1 cellular context compared by ENCODE assay signal in the genomic region with DNA sequence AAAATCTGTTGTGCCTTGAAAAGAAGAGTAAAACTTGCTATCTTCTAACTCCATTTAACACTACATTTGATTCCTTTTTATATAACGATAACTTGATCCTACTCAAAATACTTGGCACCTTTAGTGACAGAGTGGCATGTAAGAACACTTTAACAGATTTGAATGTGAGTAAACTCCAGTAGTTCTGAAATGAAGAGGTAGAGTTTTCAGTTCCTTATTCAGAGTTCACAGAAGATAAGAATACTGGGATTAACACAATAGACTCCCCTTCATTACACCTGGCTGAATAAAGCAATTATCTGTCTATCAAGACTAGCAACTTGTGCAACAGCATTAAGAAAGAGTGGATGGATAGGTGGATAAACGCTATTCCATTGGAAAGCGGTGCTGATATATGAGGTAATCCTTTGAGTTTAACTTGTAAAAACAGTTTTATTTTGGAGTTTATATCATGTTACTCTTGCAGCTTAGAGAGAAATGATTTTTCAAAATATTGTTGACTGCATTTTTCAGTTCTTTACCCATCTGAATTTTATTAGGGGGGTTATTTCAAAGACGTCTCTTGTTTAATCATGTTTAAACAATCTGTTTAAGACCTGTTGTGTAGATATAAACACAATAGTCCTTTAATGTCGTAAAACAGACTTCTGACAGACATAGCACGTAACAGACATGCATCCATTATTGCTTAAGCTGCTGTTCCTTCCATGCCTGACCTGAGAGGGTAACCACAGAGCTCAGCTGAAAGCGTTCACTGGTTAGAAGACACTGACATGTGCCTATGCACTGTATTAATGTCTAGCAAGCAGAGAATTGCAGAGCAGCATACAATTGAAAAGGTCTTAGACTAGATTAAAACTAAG.
TF ChIP-seq lines count a peak whose summit lies in the region.

No MANE protein-coding gene starts in this region.

TF ChIP-seq in GM23338, 12 proteins besides CTCF, POLR2A, EP300 and RAD21 (continued from another document):
- TF ChIP-seq, protein P1, sequence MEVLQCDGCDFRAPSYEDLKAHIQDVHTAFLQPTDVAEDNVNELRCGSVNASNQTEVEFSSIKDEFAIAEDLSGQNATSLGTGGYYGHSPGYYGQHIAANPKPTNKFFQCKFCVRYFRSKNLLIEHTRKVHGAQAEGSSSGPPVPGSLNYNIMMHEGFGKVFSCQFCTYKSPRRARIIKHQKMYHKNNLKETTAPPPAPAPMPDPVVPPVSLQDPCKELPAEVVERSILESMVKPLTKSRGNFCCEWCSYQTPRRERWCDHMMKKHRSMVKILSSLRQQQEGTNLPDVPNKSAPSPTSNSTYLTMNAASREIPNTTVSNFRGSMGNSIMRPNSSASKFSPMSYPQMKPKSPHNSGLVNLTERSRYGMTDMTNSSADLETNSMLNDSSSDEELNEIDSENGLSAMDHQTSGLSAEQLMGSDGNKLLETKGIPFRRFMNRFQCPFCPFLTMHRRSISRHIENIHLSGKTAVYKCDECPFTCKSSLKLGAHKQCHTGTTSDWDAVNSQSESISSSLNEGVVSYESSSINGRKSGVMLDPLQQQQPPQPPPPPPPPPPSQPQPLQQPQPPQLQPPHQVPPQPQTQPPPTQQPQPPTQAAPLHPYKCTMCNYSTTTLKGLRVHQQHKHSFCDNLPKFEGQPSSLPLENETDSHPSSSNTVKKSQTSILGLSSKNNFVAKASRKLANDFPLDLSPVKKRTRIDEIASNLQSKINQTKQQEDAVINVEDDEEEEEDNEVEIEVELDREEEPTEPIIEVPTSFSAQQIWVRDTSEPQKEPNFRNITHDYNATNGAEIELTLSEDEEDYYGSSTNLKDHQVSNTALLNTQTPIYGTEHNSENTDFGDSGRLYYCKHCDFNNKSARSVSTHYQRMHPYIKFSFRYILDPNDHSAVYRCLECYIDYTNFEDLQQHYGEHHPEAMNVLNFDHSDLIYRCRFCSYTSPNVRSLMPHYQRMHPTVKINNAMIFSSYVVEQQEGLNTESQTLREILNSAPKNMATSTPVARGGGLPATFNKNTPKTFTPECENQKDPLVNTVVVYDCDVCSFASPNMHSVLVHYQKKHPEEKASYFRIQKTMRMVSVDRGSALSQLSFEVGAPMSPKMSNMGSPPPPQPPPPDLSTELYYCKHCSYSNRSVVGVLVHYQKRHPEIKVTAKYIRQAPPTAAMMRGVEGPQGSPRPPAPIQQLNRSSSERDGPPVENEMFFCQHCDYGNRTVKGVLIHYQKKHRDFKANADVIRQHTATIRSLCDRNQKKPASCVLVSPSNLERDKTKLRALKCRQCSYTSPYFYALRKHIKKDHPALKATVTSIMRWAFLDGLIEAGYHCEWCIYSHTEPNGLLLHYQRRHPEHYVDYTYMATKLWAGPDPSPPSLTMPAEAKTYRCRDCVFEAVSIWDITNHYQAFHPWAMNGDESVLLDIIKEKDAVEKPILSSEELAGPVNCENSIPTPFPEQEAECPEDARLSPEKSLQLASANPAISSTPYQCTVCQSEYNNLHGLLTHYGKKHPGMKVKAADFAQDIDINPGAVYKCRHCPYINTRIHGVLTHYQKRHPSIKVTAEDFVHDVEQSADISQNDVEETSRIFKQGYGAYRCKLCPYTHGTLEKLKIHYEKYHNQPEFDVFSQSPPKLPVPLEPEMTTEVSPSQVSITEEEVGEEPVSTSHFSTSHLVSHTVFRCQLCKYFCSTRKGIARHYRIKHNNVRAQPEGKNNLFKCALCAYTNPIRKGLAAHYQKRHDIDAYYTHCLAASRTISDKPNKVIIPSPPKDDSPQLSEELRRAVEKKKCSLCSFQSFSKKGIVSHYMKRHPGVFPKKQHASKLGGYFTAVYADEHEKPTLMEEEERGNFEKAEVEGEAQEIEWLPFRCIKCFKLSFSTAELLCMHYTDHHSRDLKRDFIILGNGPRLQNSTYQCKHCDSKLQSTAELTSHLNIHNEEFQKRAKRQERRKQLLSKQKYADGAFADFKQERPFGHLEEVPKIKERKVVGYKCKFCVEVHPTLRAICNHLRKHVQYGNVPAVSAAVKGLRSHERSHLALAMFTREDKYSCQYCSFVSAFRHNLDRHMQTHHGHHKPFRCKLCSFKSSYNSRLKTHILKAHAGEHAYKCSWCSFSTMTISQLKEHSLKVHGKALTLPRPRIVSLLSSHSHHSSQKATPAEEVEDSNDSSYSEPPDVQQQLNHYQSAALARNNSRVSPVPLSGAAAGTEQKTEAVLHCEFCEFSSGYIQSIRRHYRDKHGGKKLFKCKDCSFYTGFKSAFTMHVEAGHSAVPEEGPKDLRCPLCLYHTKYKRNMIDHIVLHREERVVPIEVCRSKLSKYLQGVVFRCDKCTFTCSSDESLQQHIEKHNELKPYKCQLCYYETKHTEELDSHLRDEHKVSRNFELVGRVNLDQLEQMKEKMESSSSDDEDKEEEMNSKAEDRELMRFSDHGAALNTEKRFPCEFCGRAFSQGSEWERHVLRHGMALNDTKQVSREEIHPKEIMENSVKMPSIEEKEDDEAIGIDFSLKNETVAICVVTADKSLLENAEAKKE (CRISPR knock-in tag; IDR thresholded peaks at IDR 0.05) = no peak
- TF ChIP-seq POLR2AphosphoS5 (IDR thresholded peaks at IDR 0.05; ENCODE audit: low read depth) (no peak), ZNF331 (CRISPR knock-in tag; IDR thresholded peaks at IDR 0.05; ENCODE audit: low read depth) (no peak), EZH2phosphoT487 (IDR thresholded peaks at IDR 0.05; ENCODE audit: unreplicated experiment) (no peak), STAT1 (IDR thresholded peaks at IDR 0.05; ENCODE audit: unreplicated experiment) (no peak)
